In genomic region chr12:28192145-28192544, GRCh38 we compare ENCODE assay signal across 1 cellular context.
TF ChIP-seq lines count a peak whose summit lies in the region.

No MANE protein-coding gene starts in this region.

TF ChIP-seq in K562, 482 proteins besides CTCF, POLR2A, EP300 and RAD21 (continued from another document and continues in another):
- no peak for TF ChIP-seq ZNF407 (IDR thresholded peaks at IDR 0.05; ENCODE audit: low read depth)
- TF ChIP-seq ELK1 (CRISPR knock-in tag; IDR thresholded peaks at IDR 0.05): no peak
- no peak for TF ChIP-seq RBFOX2 (IDR thresholded peaks at IDR 0.05; ENCODE audit: low read depth, low read length)
- TF ChIP-seq TCF15 (CRISPR knock-in tag; IDR thresholded peaks at IDR 0.05): no peak
- TF ChIP-seq ZNF121 (CRISPR knock-in tag; conservative IDR thresholded peaks at IDR 0.05): no peak
- no peak for TF ChIP-seq ATF6 (CRISPR knock-in tag; IDR thresholded peaks at IDR 0.05)
- no peak for TF ChIP-seq ZNF444 (CRISPR knock-in tag; IDR thresholded peaks at IDR 0.05)
- TF ChIP-seq FOXJ3 (CRISPR knock-in tag; IDR thresholded peaks at IDR 0.05): no peak
- TF ChIP-seq SOX6 (IDR thresholded peaks at IDR 0.05): peak; percentile 94
- TF ChIP-seq ZBED1 (IDR thresholded peaks at IDR 0.05): no peak
- peak; percentile 64; the same call in 1 of the 2 replicates for TF ChIP-seq RNF2 (IDR thresholded peaks at IDR 0.05)
- no peak for TF ChIP-seq ZNF41 (CRISPR knock-in tag; conservative IDR thresholded peaks at IDR 0.05)
- no peak for TF ChIP-seq ATF1 (CRISPR knock-in tag; IDR thresholded peaks at IDR 0.05)
- peak; percentile 39; the same call in 1 of the 2 replicates for TF ChIP-seq ATF1 (tag; IDR thresholded peaks at IDR 0.05)
- TF ChIP-seq REST (CRISPR knock-in tag; IDR thresholded peaks at IDR 0.05; ENCODE audit: low read depth): no peak
- no peak for TF ChIP-seq SRSF3 (IDR thresholded peaks at IDR 0.05; ENCODE audit: insufficient read depth, low read length)
- TF ChIP-seq E2F4 (CRISPR knock-in tag; IDR thresholded peaks at IDR 0.05; ENCODE audit: low read depth): no peak
- TF ChIP-seq IRF1 (CRISPR knock-in tag; IDR thresholded peaks at IDR 0.05; ENCODE audit: borderline replicate concordance): no peak
- TF ChIP-seq PML (IDR thresholded peaks at IDR 0.05; ENCODE audit: low read length): peak; percentile 97
- no peak for TF ChIP-seq FOS (IDR thresholded peaks at IDR 0.05; ENCODE audit: extremely low read depth, insufficient read length)
- TF ChIP-seq E2F8 (IDR thresholded peaks at IDR 0.05; ENCODE audit: low read depth, partially characterized antibody): no peak
- TF ChIP-seq ZBTB43 (CRISPR knock-in tag; IDR thresholded peaks at IDR 0.05): no peak
- TF ChIP-seq USF2 (CRISPR knock-in tag; IDR thresholded peaks at IDR 0.05): no peak
- TF ChIP-seq TEAD2 (tag; IDR thresholded peaks at IDR 0.05): no peak
- no peak for TF ChIP-seq NR4A1 (CRISPR knock-in tag; IDR thresholded peaks at IDR 0.05)
- TF ChIP-seq NR4A1 (tag; IDR thresholded peaks at IDR 0.05): no peak
- TF ChIP-seq ZNF282 (CRISPR knock-in tag; IDR thresholded peaks at IDR 0.05): no peak
- TF ChIP-seq NCOA1 (IDR thresholded peaks at IDR 0.05; ENCODE audit: low read depth): peak; percentile 85
- TF ChIP-seq SNIP1 (IDR thresholded peaks at IDR 0.05; ENCODE audit: low read depth): no peak
- no peak for TF ChIP-seq IRF9 (tag; IDR thresholded peaks at IDR 0.05)
